ENCODE assay signal across 18 cellular contexts in the genomic region with DNA sequence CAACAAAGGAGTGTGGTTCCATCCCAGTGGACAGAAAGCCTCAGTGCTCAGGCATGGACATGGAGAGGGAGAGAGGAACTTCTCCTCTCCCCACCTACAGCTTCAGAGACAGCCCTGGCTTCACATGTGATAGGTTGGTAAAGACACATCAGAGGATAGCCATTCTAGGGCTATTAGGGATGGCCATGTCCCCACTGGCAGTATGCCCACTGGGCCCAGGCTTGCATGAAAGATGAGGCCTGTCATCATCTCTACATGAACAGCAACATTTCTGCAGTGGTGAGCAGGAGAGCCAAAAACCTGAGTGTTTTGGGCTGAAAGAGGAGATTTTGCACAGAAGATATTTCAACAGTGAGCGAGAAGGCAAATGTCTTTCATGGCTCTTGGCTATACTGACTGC.
"Had no signal": no experiment of that assay in that cellular context is flagged by ENCODE, and none has a peak within 500 bp of the region (broad histone marks: within the 10 kb centered on the region; RNA-seq: fewer than 3 reads in every experiment).

No MANE protein-coding gene starts in this region.

- H3K36me3 Mint-ChIP-seq: activated naive CD4-positive, alpha-beta T cell treated with anti-CD3 and anti-CD28 coated beads, Interleukin-2, amount 10 ng/mL, durations not matched to agents 7 days and 5 days had no signal

- H3K4me1 ChIP-seq: left lung, parathyroid adenoma, sigmoid colon, upper lobe of right lung had no signal

- H3K27ac ChIP-seq: coronary artery, left lung, parathyroid adenoma, sigmoid colon, thoracic aorta, upper lobe of right lung had no signal

- H3K9me3 ChIP-seq: left lung, thoracic aorta, upper lobe of right lung had no signal

- H3K9me3 Mint-ChIP-seq: activated CD4-positive, alpha-beta T cell treated with anti-CD3 and anti-CD28 coated beads, Interleukin-2, amount 10 ng/mL, durations not matched to agents 24 days and 14 days had no signal

- H3K79me2 ChIP-seq: parathyroid adenoma had no signal

- H3K4me3 ChIP-seq: coronary artery, left lung, sigmoid colon, thoracic aorta, upper lobe of right lung had no signal

- H3K27me3 ChIP-seq: left lung, sigmoid colon, upper lobe of right lung had no signal

- H3K27ac Mint-ChIP-seq: activated CD4-positive, alpha-beta T cell treated with anti-CD3 and anti-CD28 coated beads, Interleukin-2, amount 10 ng/mL, durations not matched to agents 24 days and 14 days; activated CD8-positive, alpha-beta T cell treated with anti-CD3 and anti-CD28 coated beads, Interleukin-2, amount 10 ng/mL, durations not matched to agents 7 days and 5 days; activated naive CD4-positive, alpha-beta T cell treated with anti-CD3 and anti-CD28 coated beads, Interleukin-2, amount 10 ng/mL, durations not matched to agents 7 days and 5 days; activated naive CD8-positive, alpha-beta T cell treated with anti-CD3 and anti-CD28 coated beads, Interleukin-2, amount 50 U/mL, for 24 hours; mesothelial cell of epicardium; natural killer cell treated with Interleukin-12 subunit alpha and Interleukin-12 subunit beta and Interleukin-15 and Interleukin-18, amount 100 ng/mL, for 72 hours; stimulated activated naive B cell treated with anti-CD40 and anti-IgM and Interleukin-4, amounts not matched to agents 10 μg/mL and 1 μg/mL and 100 μg/mL, for 72 hours had no signal

- H3K4me1 Mint-ChIP-seq: activated CD4-positive, alpha-beta T cell treated with anti-CD3 and anti-CD28 coated beads, Interleukin-2, amount 10 ng/mL, durations not matched to agents 24 days and 14 days; activated naive CD4-positive, alpha-beta T cell treated with anti-CD3 and anti-CD28 coated beads, Interleukin-2, amount 10 ng/mL, durations not matched to agents 7 days and 5 days; activated naive CD8-positive, alpha-beta T cell treated with anti-CD3 and anti-CD28 coated beads, Interleukin-2, amount 50 U/mL, for 24 hours; mesothelial cell of epicardium; stimulated activated naive B cell treated with anti-CD40 and anti-IgM and Interleukin-4, amounts not matched to agents 10 μg/mL and 1 μg/mL and 100 μg/mL, for 72 hours had no signal

- DNase-seq: activated CD4-positive, alpha-beta T cell treated with anti-CD3 and anti-CD28 coated beads, Interleukin-2, amount 10 ng/mL, durations not matched to agents 24 days and 14 days; activated CD8-positive, alpha-beta memory T cell treated with anti-CD3 and anti-CD28 coated beads, Interleukin-2, amount 50 U/mL, for 4 hours; activated effector memory CD4-positive, alpha-beta T cell treated with Interleukin-2 at 50 U/mL for 16 hours; activated naive CD4-positive, alpha-beta T cell treated with anti-CD3 and anti-CD28 coated beads, Interleukin-2, amount 10 ng/mL, durations not matched to agents 7 days and 5 days; activated naive CD8-positive, alpha-beta T cell treated with anti-CD3 and anti-CD28 coated beads, Interleukin-2, amount 50 U/mL, for 24 hours; activated T-cell treated with anti-CD3 and anti-CD28 coated beads, Interleukin-2, amount 50 U/mL, for 4 hours; left lung; sigmoid colon; stimulated activated CD4-positive, alpha-beta T cell treated with anti-CD3 and anti-CD28 coated beads, Interleukin-4, amount 100 ng/mL, for 24 hours; stimulated activated naive B cell treated with anti-CD40 and anti-IgM and Interleukin-4, amounts not matched to agents 10 μg/mL and 1 μg/mL and 100 μg/mL, for 72 hours; T1000; upper lobe of right lung had no signal

- H3K9ac ChIP-seq: parathyroid adenoma had no signal

- H2AFZ ChIP-seq: parathyroid adenoma had no signal

- H3K4me3 Mint-ChIP-seq: activated CD4-positive, alpha-beta T cell treated with anti-CD3 and anti-CD28 coated beads, Interleukin-2, amount 10 ng/mL, durations not matched to agents 24 days and 14 days; activated CD8-positive, alpha-beta T cell treated with anti-CD3 and anti-CD28 coated beads, Interleukin-2, amount 10 ng/mL, durations not matched to agents 7 days and 5 days; activated naive CD4-positive, alpha-beta T cell treated with anti-CD3 and anti-CD28 coated beads, Interleukin-2, amount 10 ng/mL, durations not matched to agents 7 days and 5 days; activated naive CD8-positive, alpha-beta T cell treated with anti-CD3 and anti-CD28 coated beads, Interleukin-2, amount 50 U/mL, for 24 hours; activated T-cell treated with anti-CD3 and anti-CD28 coated beads, Interleukin-2, amount 50 U/mL, for 4 hours; mesothelial cell of epicardium; natural killer cell treated with Interleukin-12 subunit alpha and Interleukin-12 subunit beta and Interleukin-15 and Interleukin-18, amount 100 ng/mL, for 72 hours; stimulated activated naive B cell treated with anti-CD40 and anti-IgM and Interleukin-4, amounts not matched to agents 10 μg/mL and 1 μg/mL and 100 μg/mL, for 72 hours had no signal

- H3K36me3 ChIP-seq: left lung, sigmoid colon, thoracic aorta, upper lobe of right lung had no signal

- ATAC-seq: activated CD8-positive, alpha-beta T cell treated with anti-CD3 and anti-CD28 coated beads, Interleukin-2, amount 10 ng/mL, durations not matched to agents 7 days and 5 days; activated naive CD8-positive, alpha-beta T cell treated with anti-CD3 and anti-CD28 coated beads, Interleukin-2, amount 50 U/mL, for 24 hours; activated T-cell treated with anti-CD3 and anti-CD28 coated beads, Interleukin-2, amount 50 U/mL, for 4 hours; stimulated activated naive B cell treated with anti-CD40 and anti-IgM and Interleukin-4, amounts not matched to agents 10 μg/mL and 1 μg/mL and 100 μg/mL, for 72 hours had no signal

- H3K27me3 Mint-ChIP-seq: activated CD4-positive, alpha-beta T cell treated with anti-CD3 and anti-CD28 coated beads, Interleukin-2, amount 10 ng/mL, durations not matched to agents 24 days and 14 days; activated naive CD4-positive, alpha-beta T cell treated with anti-CD3 and anti-CD28 coated beads, Interleukin-2, amount 10 ng/mL, durations not matched to agents 7 days and 5 days; activated naive CD8-positive, alpha-beta T cell treated with anti-CD3 and anti-CD28 coated beads, Interleukin-2, amount 50 U/mL, for 24 hours; natural killer cell treated with Interleukin-12 subunit alpha and Interleukin-12 subunit beta and Interleukin-15 and Interleukin-18, amount 100 ng/mL, for 72 hours; stimulated activated naive B cell treated with anti-CD40 and anti-IgM and Interleukin-4, amounts not matched to agents 10 μg/mL and 1 μg/mL and 100 μg/mL, for 72 hours had no signal
